8 cellular contexts compared by ENCODE assay signal in genomic region chr10:91220954-91221696, GRCh38. TPM values are rescaled to one million over a fixed set of nuclear protein-coding genes. Genes with fewer than 3 reads are reported as not detected.
DNase-seq lines count a peak whose midpoint lies in the region; ATAC-seq and TF ChIP-seq lines count a peak whose summit lies in the region.

No MANE protein-coding gene starts in this region.

- H3K27ac ChIP-seq in GM23248 (peak overlapping the region; percentile 10; the same call in 1 of the 2 replicates), prostate gland (peak overlapping the region; percentile 92 to 94)

- peak overlapping the region; percentile 67 for H2AFZ ChIP-seq in GM23248

- H3F3A ChIP-seq in GM23248 (ENCODE audit: insufficient read depth), result peaks cover 13% of the 10 kb centered on the region; the same call in 1 of the 2 replicates

- peak; percentile 26 for ATAC-seq in activated naive CD8-positive, alpha-beta T cell treated with anti-CD3 and anti-CD28 coated beads, Interleukin-2, amount 50 U/mL, for 24 hours
- peak; percentile 64 for ATAC-seq in left ventricle myocardium superior

- peak overlapping the region; percentile 82 for H3K27ac Mint-ChIP-seq in activated naive CD8-positive, alpha-beta T cell treated with anti-CD3 and anti-CD28 coated beads, Interleukin-2, amount 50 U/mL, for 24 hours

- H3K27me3 ChIP-seq in GM23248 (replicated peaks; ENCODE audit: insufficient read depth) (no peaks in the 10 kb centered on the region), prostate gland (replicated peaks; ENCODE audit: insufficient read depth) (no peaks in the 10 kb centered on the region)

- H3K9me3 Mint-ChIP-seq in activated naive CD8-positive, alpha-beta T cell treated with anti-CD3 and anti-CD28 coated beads, Interleukin-2, amount 50 U/mL, for 24 hours, result no peaks in the 10 kb centered on the region

- H3K36me3 Mint-ChIP-seq in activated naive CD8-positive, alpha-beta T cell treated with anti-CD3 and anti-CD28 coated beads, Interleukin-2, amount 50 U/mL, for 24 hours (ENCODE audit: low read depth), result peaks cover 27% of the 10 kb centered on the region

- DNase-seq in NCI-H1417 (lab: John Stamatoyannopoulos, UW) (peak in 2 of 3 experiments; percentile 36 to 60), NCI-H1417 treated with DMSO at 0.1 percent for 48 hours (lab: John Stamatoyannopoulos, UW) (no peak), GM23248 (peak; percentile 53), M059J (ENCODE audit: low read depth) (peak; percentile 48), left ventricle myocardium superior (no peak), prostate gland (ENCODE audit: low spot score) (peak; percentile 15), NCI-H446 (lab: John Stamatoyannopoulos, UW) (no peak)
- DNase-seq in activated naive CD8-positive, alpha-beta T cell treated with anti-CD3 and anti-CD28 coated beads, Interleukin-2, amount 50 U/mL, for 24 hours, result peak; percentile 42

- no peaks in the 10 kb centered on the region for H3K27me3 Mint-ChIP-seq in activated naive CD8-positive, alpha-beta T cell treated with anti-CD3 and anti-CD28 coated beads, Interleukin-2, amount 50 U/mL, for 24 hours

- H3K9me2 ChIP-seq in GM23248 (ENCODE audit: insufficient read depth), result no peaks in the 10 kb centered on the region

- H3K4me1 ChIP-seq in GM23248 (ENCODE audit: insufficient read depth) (peaks cover 18% of the 10 kb centered on the region; the same call in 1 of the 2 replicates), prostate gland (replicated peaks) (no peaks in the 10 kb centered on the region)

- in situ Hi-C loops in GM23248 (cut with MboI), result no loop called here

- H4K20me1 ChIP-seq in GM23248 (ENCODE audit: insufficient read depth), result peaks cover 10% of the 10 kb centered on the region; the same call in 1 of the 2 replicates

- peaks cover 41% of the 10 kb centered on the region for H3K4me1 Mint-ChIP-seq in activated naive CD8-positive, alpha-beta T cell treated with anti-CD3 and anti-CD28 coated beads, Interleukin-2, amount 50 U/mL, for 24 hours

- H3K9ac ChIP-seq in GM23248, result peak overlapping the region; percentile 84

- intact Hi-C loops in left ventricle myocardium superior (cut with micrococcal nuclease), result no loop called here
- intact Hi-C loops in prostate gland (cut with DNase I), result loop anchor here (2.0 kb wide), 1 partner anchor 58 kb away; no protein-coding TSS in a partner anchor

- TF ChIP-seq POLR2A in prostate gland (IDR thresholded peaks at IDR 0.05), result no peak

- WGBS in GM23248 (ENCODE audit: low coverage in 1 of 2, low lambda C conversion rate in 2 of 2, missing lambda C conversion rate in 2 of 2), 2 experiments, result 4 to 6% methylated on average over 31 to 38 of the region's 40 CpGs
- WGBS in prostate gland, result 1% methylated on average over 31 of the region's 40 CpGs

- no peak for TF ChIP-seq CTCF in prostate gland (IDR thresholded peaks at IDR 0.05)

- H3K4me3 Mint-ChIP-seq in activated naive CD8-positive, alpha-beta T cell treated with anti-CD3 and anti-CD28 coated beads, Interleukin-2, amount 50 U/mL, for 24 hours, result peak overlapping the region; percentile 89

- H3K4me3 ChIP-seq in GM23248 (peak overlapping the region; percentile 77), prostate gland (peak overlapping the region; percentile 89 to 93)

- peak overlapping the region; percentile 79 for H3K4me2 ChIP-seq in GM23248 (ENCODE audit: unreplicated experiment)

- H3K36me3 ChIP-seq in GM23248 (ENCODE audit: low read depth), result no peaks in the 10 kb centered on the region
- no peaks in the 10 kb centered on the region for H3K36me3 ChIP-seq in prostate gland

- H3K9me3 ChIP-seq in GM23248 (ENCODE audit: low read depth) (no peaks in the 10 kb centered on the region), prostate gland (no peaks in the 10 kb centered on the region)

- peaks cover 50% of the 10 kb centered on the region for H3K79me2 ChIP-seq in GM23248 (ENCODE audit: insufficient read depth)

RNA-seq across cellular contexts. Expression of gene PCGF5, which starts 0.7 kb away (rescaled TPM):
- 33.9 and 39.8 TPM in 2 replicates for total RNA-seq in GM23248 (2014; rRNA removed; shearing (Covaris generic))
- polyA plus RNA-seq in GM23248 (2016; fragmentation: Nextera tagmentation; extraction: Ambion mirVana), result 23.5 and 26.7 TPM in 2 replicates
- total RNA-seq in M059J (2014; rRNA removed; shearing (Covaris generic)), result 32.1 and 32.7 TPM in 2 replicates
- 71.4 TPM for total RNA-seq in left ventricle myocardium superior
- 10 to 100 TPM; 35.7 to 41.3 TPM for total RNA-seq in prostate gland

Comparison
In these comparisons a context has a peak if more than half of its experiments do, and no peak if none do; other contexts are left out.
1. DNase-seq: peak in NCI-H1417 (2 of 3), GM23248 (single experiment), M059J (single experiment), activated naive CD8-positive, alpha-beta T cell treated with anti-CD3 and anti-CD28 coated beads, Interleukin-2, amount 50 U/mL, for 24 hours (single experiment) and prostate gland (single experiment); none in NCI-H1417 treated with DMSO at 0.1 percent for 48 hours (single experiment), left ventricle myocardium superior (single experiment) and NCI-H446 (0 of 2).